Comparison of ENCODE assay signal across 10 cellular contexts in genomic region chr10:122786269-122786668, GRCh38. TPM values are rescaled to one million over a fixed set of nuclear protein-coding genes. Genes with fewer than 3 reads are reported as not detected.
DNase-seq lines count a peak whose midpoint lies in the region; ATAC-seq, FAIRE-seq and TF ChIP-seq lines count a peak whose summit lies in the region.
"Had no signal": no experiment of that assay in that cellular context is flagged by ENCODE, and none has a peak within 500 bp of the region (broad histone marks: within the 10 kb centered on the region; RNA-seq: fewer than 3 reads in every experiment).

No MANE protein-coding gene starts in this region.

- H3K27ac Mint-ChIP-seq in activated CD8-positive, alpha-beta T cell treated with anti-CD3 and anti-CD28 coated beads, Interleukin-2, amount 10 ng/mL, durations not matched to agents 7 days and 5 days, result no peak overlapping the region
- H3K27ac Mint-ChIP-seq in activated CD8-positive, alpha-beta T cell treated with anti-CD3 and anti-CD28 coated beads for 36 hours, result no peak overlapping the region
- H3K27ac Mint-ChIP-seq: stimulated activated naive CD8-positive, alpha-beta T cell treated with anti-CD3 and anti-CD28 coated beads, Interleukin-15, Interleukin-2, amounts not matched to agents 100 ng/mL and 50 ng/mL, for 24 hours had no signal

- no peaks in the 10 kb centered on the region for H3K79me2 ChIP-seq in PC-3 (ENCODE audit: low read length)

- H3K9ac ChIP-seq in PC-3 (ENCODE audit: low read length), result no peak overlapping the region

- peaks cover 5% of the 10 kb centered on the region for H3K4me1 Mint-ChIP-seq in activated CD8-positive, alpha-beta T cell treated with anti-CD3 and anti-CD28 coated beads, Interleukin-2, amount 10 ng/mL, durations not matched to agents 7 days and 5 days (ENCODE audit: low read depth)
- no peaks in the 10 kb centered on the region for H3K4me1 Mint-ChIP-seq in activated CD8-positive, alpha-beta T cell treated with anti-CD3 and anti-CD28 coated beads for 36 hours (ENCODE audit: low read depth)
- H3K4me1 Mint-ChIP-seq: central memory CD8-positive, alpha-beta T cell had no signal

- H3K27me3 ChIP-seq in PC-3 (ENCODE audit: low read length), result no peaks in the 10 kb centered on the region
- peaks cover 0 to 4% of the 10 kb centered on the region in 2 donors for H3K27me3 ChIP-seq in small intestine (ENCODE audit: control insufficient read depth in 2 of 2, insufficient read depth in 2 of 2, low read length in 2 of 2)
- peaks cover 0 to 2% of the 10 kb centered on the region in 2 donors for H3K27me3 ChIP-seq in aorta (ENCODE audit: control insufficient read depth in 1 of 2, insufficient read depth in 2 of 2, low read length in 1 of 2)

- ATAC-seq in activated CD8-positive, alpha-beta T cell treated with anti-CD3 and anti-CD28 coated beads, Interleukin-2, amount 10 ng/mL, durations not matched to agents 7 days and 5 days, result no peak
- no peak for ATAC-seq in activated CD8-positive, alpha-beta T cell treated with anti-CD3 and anti-CD28 coated beads for 36 hours
- no peak for ATAC-seq in PC-3
- ATAC-seq in aorta (ENCODE audit: low FRiP score), result no peak
- no peak for ATAC-seq in HG03097 (IDR thresholded peaks at IDR 0.05; ENCODE audit: low FRiP score, unreplicated experiment)
- ATAC-seq in GM19035 (IDR thresholded peaks at IDR 0.05; ENCODE audit: unreplicated experiment), result no peak

- H3K4me2 ChIP-seq in PC-3 (ENCODE audit: low read length), result no peak overlapping the region

- H3K27ac ChIP-seq in PC-3 (ENCODE audit: low read length) (no peak overlapping the region), small intestine (ENCODE audit: low read depth in 1 of 2, low read length in 1 of 2) (no peak overlapping the region), aorta (ENCODE audit: low read depth in 1 of 2, low read length in 2 of 2) (no peak overlapping the region)

- H3K9me3 Mint-ChIP-seq in activated CD8-positive, alpha-beta T cell treated with anti-CD3 and anti-CD28 coated beads, Interleukin-2, amount 10 ng/mL, durations not matched to agents 7 days and 5 days (ENCODE audit: insufficient read depth), result no peaks in the 10 kb centered on the region
- H3K9me3 Mint-ChIP-seq in activated CD8-positive, alpha-beta T cell treated with anti-CD3 and anti-CD28 coated beads for 36 hours, result peaks cover 3% of the 10 kb centered on the region
- H3K9me3 Mint-ChIP-seq: central memory CD8-positive, alpha-beta T cell; stimulated activated naive CD8-positive, alpha-beta T cell treated with anti-CD3 and anti-CD28 coated beads, Interleukin-15, Interleukin-2, amounts not matched to agents 100 ng/mL and 50 ng/mL, for 24 hours had no signal

- H3K9me3 ChIP-seq in PC-3 (ENCODE audit: low read length) (no peaks in the 10 kb centered on the region), small intestine (ENCODE audit: control insufficient read depth, low read depth) (no peaks in the 10 kb centered on the region), aorta (ENCODE audit: control insufficient read depth, low read length) (no peaks in the 10 kb centered on the region)

- no peak for FAIRE-seq in small intestine (lab: Jason Lieb, UNC)

- H3K4me1 ChIP-seq in PC-3 (ENCODE audit: insufficient read depth, low read length), result no peaks in the 10 kb centered on the region
- no peaks in the 10 kb centered on the region for H3K4me1 ChIP-seq in small intestine (ENCODE audit: control insufficient read depth in 2 of 2, insufficient read depth in 1 of 2, low read depth in 1 of 2, low read length in 1 of 2)
- no peaks in the 10 kb centered on the region for H3K4me1 ChIP-seq in aorta (ENCODE audit: control insufficient read depth in 1 of 2, insufficient read depth in 2 of 2, low read length in 2 of 2)

- WGBS in small intestine, 3 donors, result 0 to 8% (median 7%) methylated on average over 3 of the region's 3 CpGs
- WGBS in aorta, 2 donors, result 2 to 4% methylated on average over 3 of the region's 3 CpGs

- H3K9me2 ChIP-seq in PC-3 (replicated peaks; ENCODE audit: low read length), result no peaks in the 10 kb centered on the region

- TF ChIP-seq CTCF in activated CD8-positive, alpha-beta T cell treated with anti-CD3 and anti-CD28 coated beads for 36 hours (IDR thresholded peaks at IDR 0.05), result no peak
- TF ChIP-seq CTCF in PC-3 (conservative IDR thresholded peaks at IDR 0.05; ENCODE audit: low read depth, low read length), result no peak
- no peak for TF ChIP-seq CTCF in fibroblast of pulmonary artery (IDR thresholded peaks at IDR 0.05; ENCODE audit: low read length, missing control alignments)

- CTCF ChIA-PET in activated CD8-positive, alpha-beta T cell treated with anti-CD3 and anti-CD28 coated beads, Interleukin-2, amount 10 ng/mL, durations not matched to agents 7 days and 5 days (lab: Charles Lee), result no interaction called here
- CTCF ChIA-PET in activated CD8-positive, alpha-beta T cell treated with anti-CD3 and anti-CD28 coated beads for 36 hours (lab: Charles Lee), result no interaction called here
- CTCF ChIA-PET in PC-3 (lab: Charles Lee), result no interaction called here

- no peaks in the 10 kb centered on the region for H3K36me3 Mint-ChIP-seq in activated CD8-positive, alpha-beta T cell treated with anti-CD3 and anti-CD28 coated beads, Interleukin-2, amount 10 ng/mL, durations not matched to agents 7 days and 5 days (ENCODE audit: low read depth)
- H3K36me3 Mint-ChIP-seq in activated CD8-positive, alpha-beta T cell treated with anti-CD3 and anti-CD28 coated beads for 36 hours (ENCODE audit: low read depth), result no peaks in the 10 kb centered on the region

- DNase-seq in activated CD8-positive, alpha-beta T cell treated with anti-CD3 and anti-CD28 coated beads, Interleukin-2, amount 10 ng/mL, durations not matched to agents 7 days and 5 days, result peak; percentile 28
- no peak for DNase-seq in activated CD8-positive, alpha-beta T cell treated with anti-CD3 and anti-CD28 coated beads for 36 hours
- peak; percentile 32 for DNase-seq in PC-3
- DNase-seq in fibroblast of pulmonary artery (ENCODE audit: low read depth), result peak; percentile 24
- DNase-seq in small intestine, result peak; percentile 8
- DNase-seq in aorta, result no peak

- intact Hi-C loops in activated CD8-positive, alpha-beta T cell treated with anti-CD3 and anti-CD28 coated beads for 36 hours (cut with micrococcal nuclease), result no loop called here
- intact Hi-C loops in PC-3 (cut with micrococcal nuclease), result no loop called here
- intact Hi-C loops in aorta (cut with DNase I), result no loop called here

- no TSS peak for BruUV-seq in PC-3 (replicated peaks; lab: Mats Ljungman, UMichigan)

- H3K27me3 Mint-ChIP-seq in activated CD8-positive, alpha-beta T cell treated with anti-CD3 and anti-CD28 coated beads, Interleukin-2, amount 10 ng/mL, durations not matched to agents 7 days and 5 days (ENCODE audit: low read depth), result peaks cover 4% of the 10 kb centered on the region
- peaks cover 9% of the 10 kb centered on the region for H3K27me3 Mint-ChIP-seq in activated CD8-positive, alpha-beta T cell treated with anti-CD3 and anti-CD28 coated beads for 36 hours
- H3K27me3 Mint-ChIP-seq: central memory CD8-positive, alpha-beta T cell had no signal

- H3K36me3 ChIP-seq in PC-3 (ENCODE audit: low read depth, low read length) (no peaks in the 10 kb centered on the region), small intestine (ENCODE audit: control insufficient read depth in 2 of 2, insufficient read depth in 2 of 2, low read length in 2 of 2) (no peaks in the 10 kb centered on the region), aorta (ENCODE audit: control insufficient read depth in 1 of 2, insufficient read depth in 2 of 2, low read length in 1 of 2) (no peaks in the 10 kb centered on the region)

- no peaks in the 10 kb centered on the region for H3F3A ChIP-seq in PC-3 (ENCODE audit: low read length, unreplicated experiment)

- H3K4me3 ChIP-seq in PC-3 (ENCODE audit: low read length), result no peak overlapping the region
- H3K4me3 ChIP-seq in fibroblast of pulmonary artery (replicated peaks; ENCODE audit: low read depth, low read length), result no peak overlapping the region
- no peak overlapping the region for H3K4me3 ChIP-seq in small intestine (ENCODE audit: low read depth in 1 of 2, low read length in 2 of 2)
- H3K4me3 ChIP-seq in aorta (ENCODE audit: low read length in 2 of 2), result no peak overlapping the region

- no peak overlapping the region for H3K4me3 Mint-ChIP-seq in activated CD8-positive, alpha-beta T cell treated with anti-CD3 and anti-CD28 coated beads, Interleukin-2, amount 10 ng/mL, durations not matched to agents 7 days and 5 days
- H3K4me3 Mint-ChIP-seq in activated CD8-positive, alpha-beta T cell treated with anti-CD3 and anti-CD28 coated beads for 36 hours, result no peak overlapping the region
- H3K4me3 Mint-ChIP-seq: central memory CD8-positive, alpha-beta T cell; stimulated activated naive CD8-positive, alpha-beta T cell treated with anti-CD3 and anti-CD28 coated beads, Interleukin-15, Interleukin-2, amounts not matched to agents 100 ng/mL and 50 ng/mL, for 24 hours had no signal

- POLR2A ChIA-PET in activated CD8-positive, alpha-beta T cell treated with anti-CD3 and anti-CD28 coated beads, Interleukin-2, amount 10 ng/mL, durations not matched to agents 7 days and 5 days (lab: Charles Lee), result no interaction called here
- POLR2A ChIA-PET in activated CD8-positive, alpha-beta T cell treated with anti-CD3 and anti-CD28 coated beads for 36 hours (lab: Charles Lee), result no interaction called here
- POLR2A ChIA-PET in PC-3 (lab: Charles Lee; ENCODE audit: unreplicated experiment), result no interaction called here

- no peaks in the 10 kb centered on the region for H4K20me1 ChIP-seq in PC-3 (ENCODE audit: low read length)

- H2AFZ ChIP-seq in PC-3 (ENCODE audit: low read length), result no peak overlapping the region

RNA-seq across cellular contexts. Expression of gene CUZD1, which starts 59.4 kb away (rescaled TPM):
- total RNA-seq in activated CD8-positive, alpha-beta T cell treated with anti-CD3 and anti-CD28 coated beads, Interleukin-2, amount 10 ng/mL, durations not matched to agents 7 days and 5 days, result 1 to 10 TPM; 2.8 to 3.1 TPM
- 1 to 10 TPM; 1.3 to 1.5 TPM for total RNA-seq in activated CD8-positive, alpha-beta T cell treated with anti-CD3 and anti-CD28 coated beads for 36 hours
- total RNA-seq in PC-3 (2014; rRNA removed), result 0.36 and 0.40 TPM in 2 replicates
- polyA plus RNA-seq in small intestine, result 1 to 10 TPM in 2 of 3 donors, under 1 TPM in 1; 0.67 to 3.2 (median 2.2) TPM
- total RNA-seq in aorta, result 1 to 10 TPM in 1 of 2 donors, under 1 TPM in 1; 0.58 to 1.1 TPM
- 1 to 10 TPM; 1.5 to 3.3 TPM for polyA plus RNA-seq in aorta

Comparison
In these comparisons a context has a peak if more than half of its experiments do, and no peak if none do; other contexts are left out.
1. DNase-seq: peak in activated CD8-positive, alpha-beta T cell treated with anti-CD3 and anti-CD28 coated beads, Interleukin-2, amount 10 ng/mL, durations not matched to agents 7 days and 5 days (single experiment), PC-3 (single experiment), fibroblast of pulmonary artery (single experiment) and small intestine (single experiment); none in activated CD8-positive, alpha-beta T cell treated with anti-CD3 and anti-CD28 coated beads for 36 hours (single experiment) and aorta (0 of 2).